Comparison of ENCODE assay signal across 23 cellular contexts in the genomic region with DNA sequence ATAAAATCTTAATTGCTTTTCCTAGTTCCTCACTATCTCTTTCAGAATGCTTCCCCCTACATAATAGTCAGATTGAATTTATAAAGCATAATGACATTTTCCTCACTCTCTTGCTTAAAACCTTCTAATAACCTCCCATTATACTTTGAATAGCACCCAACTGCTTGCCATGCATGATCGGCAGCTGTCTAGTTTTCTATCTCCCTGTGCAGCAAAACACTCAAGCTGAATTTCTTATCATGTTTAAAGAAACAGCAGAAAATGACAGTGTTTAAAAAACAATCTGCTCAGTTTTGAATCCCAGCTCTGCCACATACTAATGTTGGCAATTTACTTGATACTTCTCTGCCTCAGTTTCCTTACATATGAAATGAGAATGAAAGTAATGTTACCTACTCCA.
"Had no signal": no experiment of that assay in that cellular context is flagged by ENCODE, and none has a peak within 500 bp of the region (broad histone marks: within the 10 kb centered on the region; RNA-seq: fewer than 3 reads in every experiment).

No MANE protein-coding gene starts in this region.

- H3K27me3 ChIP-seq: colonic mucosa, dorsolateral prefrontal cortex, esophagus muscularis mucosa, esophagus squamous epithelium, foreskin keratinocyte, gastrocnemius medialis, gastroesophageal sphincter, heart left ventricle, heart right ventricle had no signal

- DNase-seq: colonic mucosa; cortex of kidney; dermis blood vessel endothelial cell; dorsolateral prefrontal cortex; effector CD4-positive, alpha-beta T cell; effector CD8-positive, alpha-beta T cell; effector memory CD4-positive, alpha-beta T cell; effector memory CD8-positive, alpha-beta T cell; endodermal cell; erythroblast; esophagus squamous epithelium; foreskin fibroblast; foreskin keratinocyte; foreskin melanocyte; gastrocnemius medialis; glutamatergic neuron; head of caudate nucleus; heart left ventricle; heart right ventricle had no signal

- H3K27ac ChIP-seq: colonic mucosa, coronary artery, dorsolateral prefrontal cortex, epithelial cell of prostate, esophagus muscularis mucosa, esophagus squamous epithelium, foreskin keratinocyte, gastrocnemius medialis, gastroesophageal sphincter, heart left ventricle, heart right ventricle had no signal

- H3K4me3 ChIP-seq: colonic mucosa, coronary artery, dorsolateral prefrontal cortex, esophagus muscularis mucosa, esophagus squamous epithelium, gastrocnemius medialis, gastroesophageal sphincter, heart left ventricle, heart right ventricle had no signal

- H3K36me3 ChIP-seq: colonic mucosa, esophagus muscularis mucosa, esophagus squamous epithelium, gastrocnemius medialis, gastroesophageal sphincter, heart left ventricle, heart right ventricle had no signal

- H3K9me3 ChIP-seq: colonic mucosa, esophagus muscularis mucosa, gastrocnemius medialis, gastroesophageal sphincter, heart right ventricle had no signal
